ENCODE assay signal across 17 cellular contexts in genomic region chr17:81808778-81809555, GRCh38. TPM values are rescaled to one million over a fixed set of nuclear protein-coding genes. Genes with fewer than 3 reads are reported as not detected.
DNase-seq lines count a peak whose midpoint lies in the region; ATAC-seq and TF ChIP-seq lines count a peak whose summit lies in the region.
"Had no signal": no experiment of that assay in that cellular context is flagged by ENCODE, and none has a peak within 500 bp of the region (broad histone marks: within the 10 kb centered on the region; RNA-seq: fewer than 3 reads in every experiment).

No MANE protein-coding gene starts in this region.

- no peaks in the 10 kb centered on the region for H3K9me3 Mint-ChIP-seq in activated T-helper 17 cell treated with anti-CD3 and anti-CD28 coated beads, Interleukin-2, amount 50 U/mL, for 72 hours
- H3K9me3 Mint-ChIP-seq: naive thymus-derived CD4-positive, alpha-beta T cell had no signal

- H3K4me3 Mint-ChIP-seq in activated T-helper 17 cell treated with anti-CD3 and anti-CD28 coated beads, Interleukin-2, amount 50 U/mL, for 72 hours: no peak overlapping the region

- H3K4me1 Mint-ChIP-seq in activated T-helper 17 cell treated with anti-CD3 and anti-CD28 coated beads, Interleukin-2, amount 50 U/mL, for 72 hours: no peaks in the 10 kb centered on the region

- H3K27ac Mint-ChIP-seq in activated T-helper 17 cell treated with anti-CD3 and anti-CD28 coated beads, Interleukin-2, amount 50 U/mL, for 72 hours: no peak overlapping the region

- DNase-seq in GM06990 (ENCODE audit: extremely low read depth, insufficient read length) (no peak), NCI-H345 (lab: John Stamatoyannopoulos, UW) (peak; percentile 26), anterior cingulate cortex (lab: John Stamatoyannopoulos, UW) (no peak)
- no peak for DNase-seq in activated CD8-positive, alpha-beta memory T cell treated with anti-CD3 and anti-CD28 coated beads for 24 hours
- DNase-seq: activated gamma-delta T cell treated with Interleukin-2 at 50 U/mL for 16 hours; AML-193; left ventricle myocardium inferior; naive thymus-derived CD4-positive, alpha-beta T cell; NCI-H1105 treated with DMSO at 0.1 percent for 48 hours; NCI-H526 treated with DMSO at 0.1 percent for 48 hours; T1000 had no signal

- H3K27me3 Mint-ChIP-seq in activated T-helper 17 cell treated with anti-CD3 and anti-CD28 coated beads, Interleukin-2, amount 50 U/mL, for 72 hours: peaks cover 13% of the 10 kb centered on the region

- H3K4me3 ChIP-seq in GM06990 (replicated peaks; ENCODE audit: low read depth, low read length): no peak overlapping the region
- H3K4me3 ChIP-seq: breast epithelium, left ventricle myocardium inferior, thoracic aorta had no signal

- peak; percentile 23 for ATAC-seq in activated T-helper 17 cell treated with anti-CD3 and anti-CD28 coated beads, Interleukin-2, amount 50 U/mL, for 72 hours (replicated peaks)
- ATAC-seq in GM18868 (IDR thresholded peaks at IDR 0.05; ENCODE audit: unreplicated experiment) (no peak), HG03139 (IDR thresholded peaks at IDR 0.05; ENCODE audit: unreplicated experiment) (no peak)
- ATAC-seq: naive thymus-derived CD4-positive, alpha-beta T cell had no signal

- H3K27ac ChIP-seq in 22Rv1: no peak overlapping the region
- H3K27ac ChIP-seq: breast epithelium, left ventricle myocardium inferior, thoracic aorta had no signal

- TF ChIP-seq CTCF in 22Rv1 (IDR thresholded peaks at IDR 0.05) (peak; percentile 34), GM06990 (IDR thresholded peaks at IDR 0.05; ENCODE audit: insufficient read depth, low read length, poor library complexity, severe bottlenecking) (peak; percentile 42)

- no peaks in the 10 kb centered on the region for H3K36me3 Mint-ChIP-seq in activated T-helper 17 cell treated with anti-CD3 and anti-CD28 coated beads, Interleukin-2, amount 50 U/mL, for 72 hours (ENCODE audit: low read depth)
- H3K36me3 Mint-ChIP-seq: naive thymus-derived CD4-positive, alpha-beta T cell had no signal

- H3K36me3 ChIP-seq in GM06990 (ENCODE audit: control insufficient read depth, insufficient read depth, low read length): no peaks in the 10 kb centered on the region
- H3K36me3 ChIP-seq: breast epithelium, left ventricle myocardium inferior, thoracic aorta had no signal

- H3K27me3 ChIP-seq in GM06990 (replicated peaks; ENCODE audit: control insufficient read depth, insufficient read depth, low read length): no peaks in the 10 kb centered on the region; the same call in 1 of the 2 replicates

RNA-seq across cellular contexts. Expression of gene GCGR, which starts 5.0 kb away (rescaled TPM):
- total RNA-seq in activated T-helper 17 cell treated with anti-CD3 and anti-CD28 coated beads, Interleukin-2, amount 50 U/mL, for 72 hours: under 1 TPM in 1 of 2 donors, not detected in 1; 0.26 TPM
- total RNA-seq: breast epithelium; left ventricle myocardium inferior; naive thymus-derived CD4-positive, alpha-beta T cell; thoracic aorta had no signal

RNA-seq across cellular contexts. Expression of gene MCRIP1, which starts 24.1 kb away (rescaled TPM):
- 10 to 100 TPM; 45.7 to 94.4 TPM for total RNA-seq in activated T-helper 17 cell treated with anti-CD3 and anti-CD28 coated beads, Interleukin-2, amount 50 U/mL, for 72 hours

RNA-seq across cellular contexts. Expression of gene PPP1R27, which starts 25.9 kb away (rescaled TPM):
- not detected for total RNA-seq in activated T-helper 17 cell treated with anti-CD3 and anti-CD28 coated beads, Interleukin-2, amount 50 U/mL, for 72 hours
- total RNA-seq: breast epithelium; naive thymus-derived CD4-positive, alpha-beta T cell; thoracic aorta had no signal

RNA-seq across cellular contexts. Expression of gene P4HB, which starts 51.4 kb away (rescaled TPM):
- total RNA-seq in activated T-helper 17 cell treated with anti-CD3 and anti-CD28 coated beads, Interleukin-2, amount 50 U/mL, for 72 hours: 100 to 1,000 TPM; 506 to 602 TPM
